ENCODE assay signal across 13 cellular contexts in the genomic region with DNA sequence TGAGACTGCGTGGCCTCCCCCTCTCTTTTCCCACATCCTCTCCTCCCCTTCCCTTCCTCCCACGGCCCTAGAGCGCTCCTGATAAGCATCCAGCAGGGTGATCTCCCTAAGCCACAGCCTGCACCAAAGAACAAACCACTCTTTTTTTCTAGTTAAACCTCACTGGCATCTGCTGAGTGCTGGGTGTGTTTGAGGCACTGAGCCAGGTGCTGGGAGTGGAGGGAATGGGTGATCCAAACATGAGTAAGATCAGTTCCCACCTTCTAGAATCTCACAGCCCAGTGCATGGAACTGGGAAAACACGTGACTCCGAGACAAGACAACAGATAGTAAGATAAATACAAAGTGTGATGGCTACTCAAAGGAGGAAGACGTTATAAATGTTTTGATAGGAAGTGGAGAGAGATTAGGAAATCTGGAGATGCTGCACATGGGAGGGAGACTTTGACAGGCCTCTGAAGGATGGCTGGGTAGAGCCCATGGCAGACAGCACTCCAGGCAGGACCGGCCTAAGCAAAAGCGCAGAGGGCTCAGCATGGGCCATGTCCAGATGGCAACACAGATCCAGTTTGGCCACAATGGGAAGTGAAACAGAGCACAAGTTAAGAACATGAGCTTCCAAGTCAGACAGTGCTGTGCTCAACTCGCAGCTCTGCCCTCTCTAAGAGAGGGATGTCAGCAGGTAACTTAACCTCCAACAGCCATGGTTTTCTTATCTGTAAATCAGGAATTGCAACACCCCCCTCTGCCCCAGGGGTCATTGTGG. TPM values are rescaled to one million over a fixed set of nuclear protein-coding genes. Genes with fewer than 3 reads are reported as not detected.
DNase-seq lines count a peak whose midpoint lies in the region; ATAC-seq, FAIRE-seq and TF ChIP-seq lines count a peak whose summit lies in the region.
"Had no signal": no experiment of that assay in that cellular context is flagged by ENCODE, and none has a peak within 500 bp of the region (broad histone marks: within the 10 kb centered on the region; RNA-seq: fewer than 3 reads in every experiment).

No MANE protein-coding gene starts in this region.

- H4K20me1 ChIP-seq in GM12878 (ENCODE audit: control insufficient read depth, insufficient read depth) = no peaks in the 10 kb centered on the region

- in situ Hi-C loops in GM12878 (cut with MboI) = no loop called here

- FAIRE-seq in GM12878 (lab: Jason Lieb, UNC) = no peak

- peaks cover 37% of the 10 kb centered on the region for H3K27me3 Mint-ChIP-seq in activated T-cell treated with anti-CD3 and anti-CD28 coated beads, Interleukin-2, amount 50 U/mL, for 72 hours (ENCODE audit: low read depth)

- intact Hi-C loops in GM12878 (cut with micrococcal nuclease; ENCODE audit: unreplicated experiment) (loop anchor here (2.0 to 5.0 kb wide), 2 partner anchors 63 to 206 kb away; no protein-coding TSS in a partner anchor), lower leg skin (cut with DNase I; ENCODE audit: low total_unique reads) (no loop called here)

- WGBS in GM12878 (ENCODE audit: insufficient coverage, insufficient replicate concordance, low lambda C conversion rate, missing lambda C conversion rate) = 75% methylated on average over 9 of the region's 9 CpGs
- WGBS in lower leg skin, 2 donors = 42% methylated on average over 9 of the region's 9 CpGs

- H3K9ac ChIP-seq in GM12878 (ENCODE audit: control insufficient read depth, insufficient read depth, low read length) = no peak overlapping the region

- no peak for ATAC-seq in activated T-cell treated with anti-CD3 and anti-CD28 coated beads, Interleukin-2, amount 50 U/mL, for 72 hours (replicated peaks in 1 of 2)
- peak; percentile 20 for ATAC-seq in GM12878
- ATAC-seq: SK-N-SH treated with all-trans-retinoic acid at 6 μM for 48 hours had no signal

- no peak for TF ChIP-seq CTCF in NB4 (IDR thresholded peaks at IDR 0.05; ENCODE audit: low read depth, low read length)
- no peak for TF ChIP-seq CTCF in GM12878 (IDR thresholded peaks at IDR 0.05 in 2 of 3, conservative IDR thresholded peaks at IDR 0.05 in 1 of 3; ENCODE audit: control insufficient read depth in 2 of 3, extremely low read depth in 1 of 3, insufficient read depth in 1 of 3, low read depth in 3 of 3, low read length in 3 of 3)
- no peak for TF ChIP-seq CTCF in GM10248 (IDR thresholded peaks at IDR 0.05; ENCODE audit: control extremely low read depth, extremely low read depth, low read depth, missing control alignments)
- no peak for TF ChIP-seq CTCF in lower leg skin (IDR thresholded peaks at IDR 0.05)

- peaks cover 68% of the 10 kb centered on the region for H3K4me1 ChIP-seq in GM12878 (ENCODE audit: control insufficient read depth, insufficient read depth, low read length)

- H3K4me2 ChIP-seq in GM12878 (ENCODE audit: control insufficient read depth, insufficient read depth) = peak overlapping the region; percentile 36; the same call in 1 of the 2 replicates

- H3K4me3 ChIP-seq in NB4 (ENCODE audit: low read depth, low read length) (no peak overlapping the region), GM12878 (no peak overlapping the region), lower leg skin (ENCODE audit: low read depth, poor library complexity, severe bottlenecking) (no peak overlapping the region)

- peak overlapping the region; percentile 23 for H3K27ac Mint-ChIP-seq in activated T-cell treated with anti-CD3 and anti-CD28 coated beads, Interleukin-2, amount 50 U/mL, for 72 hours

- no peaks in the 10 kb centered on the region for H3K27me3 ChIP-seq in GM12878 (replicated peaks in 1 of 2; ENCODE audit: control insufficient read depth in 2 of 2, insufficient read depth in 2 of 2, low read length in 1 of 2)

- H2AFZ ChIP-seq in GM12878 (ENCODE audit: control insufficient read depth, low read depth, low read length) = no peak overlapping the region

- DNase-seq in activated T-cell treated with anti-CD3 and anti-CD28 coated beads, Interleukin-2, amount 50 U/mL, for 72 hours = no peak
- no peak for DNase-seq in activated T-cell treated with anti-CD3 and anti-CD28 coated beads, Interleukin-2, amount 50 U/mL, for 48 hours
- DNase-seq in NB4 (ENCODE audit: low read depth) (peak; percentile 92), GM12878 (ENCODE audit: low read depth, low spot score) (no peak), putamen (ENCODE audit: low spot score) (peak; percentile 9), NCI-H2227 (lab: John Stamatoyannopoulos, UW; ENCODE audit: unreplicated experiment) (no peak), GM10248 (ENCODE audit: extremely low spot score) (no peak), lower leg skin (ENCODE audit: low spot score in 2 of 2) (no peak)
- DNase-seq: activated effector memory CD4-positive, alpha-beta T cell treated with Interleukin-2 at 50 U/mL for 16 hours; effector memory CD4-positive, alpha-beta T cell; NCI-H1694 had no signal

- SMC1A ChIA-PET in GM12878 (lab: Charles Lee; ENCODE audit: uncharacterized antibody, unreplicated experiment) = interaction anchor here (0.9 to 6.1 kb wide), 9 partner anchors 18 to 210 kb away, joined by 3 to 91 read pairs (median 5); partner anchors contain the start of genes CCR1 and CCR5

- POLR2A ChIA-PET in GM12878 (lab: Charles Lee) (no interaction called here), GM10248 (lab: Yijun Ruan, JAX) (no interaction called here)

- TF ChIP-seq POLR2A in NB4 (IDR thresholded peaks at IDR 0.05; ENCODE audit: extremely low read depth, insufficient read length) (no peak), GM12878 (IDR thresholded peaks at IDR 0.05; ENCODE audit: low read depth, low read length) (no peak), lower leg skin (IDR thresholded peaks at IDR 0.05) (no peak)

- peak overlapping the region; percentile 47; the same call in 1 of the 2 replicates for H3K27ac ChIP-seq in GM12878 (ENCODE audit: control insufficient read depth, insufficient read depth)

- no peaks in the 10 kb centered on the region for H3K36me3 Mint-ChIP-seq in activated T-cell treated with anti-CD3 and anti-CD28 coated beads, Interleukin-2, amount 50 U/mL, for 72 hours (ENCODE audit: insufficient read depth in 2 of 2)

- H3K79me2 ChIP-seq in GM12878 (ENCODE audit: control insufficient read depth, insufficient read depth, low read length) = no peaks in the 10 kb centered on the region

- RAD21 ChIA-PET in GM12878 (lab: Charles Lee; ENCODE audit: unreplicated experiment) = interaction anchor here (0.8 to 2.6 kb wide), 3 partner anchors 56 to 209 kb away, joined by 3 to 25 read pairs (median 4); partner anchors contain the start of gene CCR3

- no TSS peak for BruUV-seq in GM12878 (replicated peaks; lab: Mats Ljungman, UMichigan)

- no peak for TF ChIP-seq RAD21 in GM12878 (IDR thresholded peaks at IDR 0.05; ENCODE audit: insufficient read depth, low read depth, low read length)

- TF ChIP-seq EP300 in GM12878 (IDR thresholded peaks at IDR 0.05; ENCODE audit: borderline replicate concordance in 1 of 2, control insufficient read depth in 1 of 2, low read depth in 2 of 2, low read length in 2 of 2) = no peak

- H3K9me3 ChIP-seq in GM12878 (replicated peaks; ENCODE audit: control insufficient read depth, insufficient read depth, low read length) = no peaks in the 10 kb centered on the region

- H3K36me3 ChIP-seq in GM12878 (ENCODE audit: control insufficient read depth in 2 of 2, insufficient read depth in 2 of 2, low read length in 1 of 2) = no peaks in the 10 kb centered on the region

- H3K9me3 Mint-ChIP-seq in activated T-cell treated with anti-CD3 and anti-CD28 coated beads, Interleukin-2, amount 50 U/mL, for 72 hours = no peaks in the 10 kb centered on the region

- H3K4me3 Mint-ChIP-seq in activated T-cell treated with anti-CD3 and anti-CD28 coated beads, Interleukin-2, amount 50 U/mL, for 72 hours = peak overlapping the region; percentile 5 to 67

- H3K4me1 Mint-ChIP-seq in activated T-cell treated with anti-CD3 and anti-CD28 coated beads, Interleukin-2, amount 50 U/mL, for 72 hours (ENCODE audit: low read depth) = peaks cover 90% of the 10 kb centered on the region

- CTCF ChIA-PET in GM12878 (lab: Yijun Ruan, JAX) = interaction anchor here (0.7 to 8.5 kb wide), 6 partner anchors 10 to 88 kb away, joined by 3 to 71 read pairs (median 4); partner anchors contain the start of gene CCR5
- CTCF ChIA-PET in GM10248 (lab: Yijun Ruan, JAX) = interaction anchor here (1.1 to 2.5 kb wide), 4 partner anchors 14 to 146 kb away, joined by 3 to 7 read pairs (median 4); no protein-coding TSS in a partner anchor

RNA-seq across cellular contexts. Expression of gene CCR3, which starts 55.6 kb away (rescaled TPM):
- total RNA-seq in activated T-cell treated with anti-CD3 and anti-CD28 coated beads, Interleukin-2, amount 50 U/mL, for 72 hours = not detected
- 0.42 and 0.54 TPM in 2 replicates for total RNA-seq in GM12878 (2013; cell fraction: nucleolus; rRNA removed)
- total RNA-seq in GM12878 (2014; rRNA removed) = 0.23 and 0.65 TPM in 2 replicates
- total RNA-seq in GM12878 (2014; rRNA removed; fragmentation: Illumina TruSeq; extraction: Trizol) = 0.27 and 0.60 TPM in 2 replicates
- 0.41 and 0.66 TPM in 2 replicates for total RNA-seq in GM12878 (2021)
- polyA plus RNA-seq in GM12878 (2011; ENCODE audit: low read depth) = not detected
- polyA plus RNA-seq in GM12878 (2011; rRNA removed) = not detected in 2 replicates
- 0.05 and 0.06 TPM in 2 replicates for polyA plus RNA-seq in GM12878 (2011; cell fraction: cytosol; rRNA removed)
- not detected in 2 replicates for polyA plus RNA-seq in GM12878 (2011; cell fraction: nucleus; rRNA removed)
- polyA plus RNA-seq in GM12878 (2012) = 0.19 and 0.27 TPM in 2 replicates
- 0.65 and 0.78 TPM in 2 replicates for polyA plus RNA-seq in GM12878 (2014; fragmentation: Illumina TruSeq; extraction: Trizol)
- under 1 TPM; 0.53 TPM for polyA plus RNA-seq in GM12878 (2014; fragmentation: Nextera tagmentation; extraction: Ambion mirVana)
- 0.58 TPM in 2 replicates for polyA plus RNA-seq in GM12878 (2014; rRNA removed)
- under 1 TPM; 0.13 to 0.20 TPM for polyA plus RNA-seq in GM12878 (2016; fragmentation: Nextera tagmentation; extraction: Ambion mirVana)
- not detected in 2 replicates for polyA minus RNA-seq in GM12878 (2011; rRNA and poly(A)+ RNA removed)
- not detected in 2 replicates for polyA minus RNA-seq in GM12878 (2011; cell fraction: cytosol; rRNA and poly(A)+ RNA removed)
- not detected in 2 replicates for polyA minus RNA-seq in GM12878 (2011; cell fraction: nucleus; rRNA and poly(A)+ RNA removed)
- total RNA-seq in lower leg skin = 1 to 10 TPM in 3 of 4 donors, under 1 TPM in 1; 0.55 to 3.2 (median 2.4) TPM
- total RNA-seq: osteoblast had no signal

RNA-seq across cellular contexts. Expression of gene CCR2, which starts 56.1 kb away (rescaled TPM):
- total RNA-seq in activated T-cell treated with anti-CD3 and anti-CD28 coated beads, Interleukin-2, amount 50 U/mL, for 72 hours = under 1 TPM in 1 of 2 donors, not detected in 1; 0.46 TPM
- not detected in 2 replicates for total RNA-seq in GM12878 (2013; cell fraction: nucleolus; rRNA removed)
- total RNA-seq in GM12878 (2014; rRNA removed) = 3.6 and 4.4 TPM in 2 replicates
- 4.3 and 4.4 TPM in 2 replicates for total RNA-seq in GM12878 (2014; rRNA removed; fragmentation: Illumina TruSeq; extraction: Trizol)
- 2.5 and 3.5 TPM in 2 replicates for total RNA-seq in GM12878 (2021)
- 0.18 TPM for polyA plus RNA-seq in GM12878 (2011; ENCODE audit: low read depth)
- polyA plus RNA-seq in GM12878 (2011; rRNA removed) = not detected in 2 replicates
- polyA plus RNA-seq in GM12878 (2011; cell fraction: cytosol; rRNA removed) = not detected in 2 replicates
- polyA plus RNA-seq in GM12878 (2011; cell fraction: nucleus; rRNA removed) = not detected in 2 replicates
- 0.32 and 0.80 TPM in 2 replicates for polyA plus RNA-seq in GM12878 (2012)
- polyA plus RNA-seq in GM12878 (2014; fragmentation: Illumina TruSeq; extraction: Trizol) = 3.6 and 4.1 TPM in 2 replicates
- 1 to 10 TPM; 2.5 to 4.7 TPM for polyA plus RNA-seq in GM12878 (2014; fragmentation: Nextera tagmentation; extraction: Ambion mirVana)
- 2.1 and 2.7 TPM in 2 replicates for polyA plus RNA-seq in GM12878 (2014; rRNA removed)
- polyA plus RNA-seq in GM12878 (2016; fragmentation: Nextera tagmentation; extraction: Ambion mirVana) = 1 to 10 TPM; 1.9 to 2.7 TPM
- polyA minus RNA-seq in GM12878 (2011; rRNA and poly(A)+ RNA removed) = not detected in 2 replicates
- not detected in 2 replicates for polyA minus RNA-seq in GM12878 (2011; cell fraction: cytosol; rRNA and poly(A)+ RNA removed)
- not detected in 2 replicates for polyA minus RNA-seq in GM12878 (2011; cell fraction: nucleus; rRNA and poly(A)+ RNA removed)
- 1 to 10 TPM in 2 of 4 donors, under 1 TPM in 1, not detected in 1; 0.89 to 1.8 (median 1.3) TPM for total RNA-seq in lower leg skin
- total RNA-seq: osteoblast had no signal

Comparison
In these comparisons a context has a peak if more than half of its experiments do, and no peak if none do; other contexts are left out.
1. DNase-seq: peak in NB4 (single experiment) and putamen (single experiment); none in activated T-cell treated with anti-CD3 and anti-CD28 coated beads, Interleukin-2, amount 50 U/mL, for 72 hours (0 of 2), activated T-cell treated with anti-CD3 and anti-CD28 coated beads, Interleukin-2, amount 50 U/mL, for 48 hours (0 of 2), GM12878 (single experiment), NCI-H2227 (single experiment), GM10248 (single experiment) and lower leg skin (0 of 2).